8 cellular contexts compared by ENCODE assay signal in genomic region chr1:156746381-156746715, GRCh38. TPM values are rescaled to one million over a fixed set of nuclear protein-coding genes. Genes with fewer than 3 reads are reported as not detected.
DNase-seq lines count a peak whose midpoint lies in the region; ATAC-seq and TF ChIP-seq lines count a peak whose summit lies in the region.

No MANE protein-coding gene starts in this region.

- intact Hi-C loops in Caco-2 (cut with micrococcal nuclease; ENCODE audit: unreplicated experiment) (loop anchor here (1.0 to 2.0 kb wide), 2 partner anchors 18 to 21 kb away; partner anchors contain the start of genes ISG20L2, METTL25B and PRCC), posterior vena cava (cut with DNase I) (no loop called here)

- peak overlapping the region; percentile 95 for H3K14ac ChIP-seq in trophoblast cell (ENCODE audit: low read length)

- H2AFZ ChIP-seq in trophoblast cell (ENCODE audit: insufficient read depth, low read length, poor library complexity): peak overlapping the region; percentile 61

- peak overlapping the region; percentile 79 for H2BK5ac ChIP-seq in trophoblast cell (ENCODE audit: low read depth, low read length, poor library complexity)

- H3K9me3 ChIP-seq in Caco-2 (no peaks in the 10 kb centered on the region), T-helper 17 cell (ENCODE audit: control insufficient read depth, low read length, poor library complexity, severe bottlenecking) (no peaks in the 10 kb centered on the region), esophagus (ENCODE audit: control insufficient read depth in 2 of 2, insufficient read depth in 1 of 2, low read depth in 1 of 2, low read length in 1 of 2) (no peaks in the 10 kb centered on the region), trophoblast cell (ENCODE audit: insufficient read depth, low read depth, low read length) (peaks cover 2% of the 10 kb centered on the region)

- peaks cover 41% of the 10 kb centered on the region for H3K79me1 ChIP-seq in trophoblast cell (ENCODE audit: low read length)

- no peak for ATAC-seq in T-helper 17 cell
- no peak for ATAC-seq in HG03175 (IDR thresholded peaks at IDR 0.05; ENCODE audit: unreplicated experiment)

- H4K8ac ChIP-seq in trophoblast cell (ENCODE audit: low read depth, low read length): peak overlapping the region; percentile 97

- peak overlapping the region; percentile 68 for H3K9ac ChIP-seq in trophoblast cell (ENCODE audit: low read length)

- H3K4me3 ChIP-seq in Caco-2 (ENCODE audit: low read depth, low read length) (peak overlapping the region; percentile 39), esophagus (ENCODE audit: low read depth in 1 of 2, low read length in 2 of 2) (peak overlapping the region; percentile 19 to 99), trophoblast cell (ENCODE audit: low read depth, low read length) (no peak overlapping the region)

- H3K4me2 ChIP-seq in trophoblast cell (ENCODE audit: low read length): peak overlapping the region; percentile 67

- POLR2A ChIA-PET in Caco-2 (lab: Charles Lee): interaction anchor here (1.6 to 2.8 kb wide), 2 partner anchors 18 to 21 kb away, joined by 13 to 32 read pairs; partner anchors contain the start of genes ISG20L2, METTL25B and PRCC

- peak overlapping the region; percentile 89 for H2AK5ac ChIP-seq in trophoblast cell (ENCODE audit: low read length)

- no TSS peak for BruUV-seq in Caco-2 (replicated peaks; lab: Mats Ljungman, UMichigan)

- peak overlapping the region; percentile 93 for H2BK120ac ChIP-seq in trophoblast cell (ENCODE audit: insufficient read depth, low read length, poor library complexity)

- WGBS in esophagus, 2 donors: 45 to 52% methylated on average over 8 of the region's 8 CpGs
- WGBS in trophoblast cell (ENCODE audit: extremely low coverage, insufficient coverage, insufficient read length): no CpG with 5 or more reads among the region's 8 CpGs

- H3K4me1 ChIP-seq in Caco-2: peaks cover 44% of the 10 kb centered on the region
- H3K4me1 ChIP-seq in esophagus (ENCODE audit: control insufficient read depth in 2 of 2, insufficient read depth in 2 of 2, low read length in 1 of 2): peaks cover 3 to 19% of the 10 kb centered on the region in 2 donors
- peaks cover 45% of the 10 kb centered on the region in 2 experiments for H3K4me1 ChIP-seq in trophoblast cell (ENCODE audit: control insufficient read depth in 1 of 2, insufficient read depth in 2 of 2, low read length in 2 of 2)

- H3K79me2 ChIP-seq in trophoblast cell (ENCODE audit: control insufficient read depth, insufficient read depth, low read length, poor library complexity): peaks cover 52% of the 10 kb centered on the region

- H3K27ac Mint-ChIP-seq in Caco-2 (ENCODE audit: unreplicated experiment): peak overlapping the region; percentile 100
- peak overlapping the region; percentile 99 for H3K27ac Mint-ChIP-seq in T-helper 17 cell

- CTCF ChIA-PET in Caco-2 (lab: Charles Lee): interaction anchor here (1.5 to 1.9 kb wide), 2 partner anchors 18 to 57 kb away, joined by 10 to 11 read pairs; partner anchors contain the start of genes ISG20L2 and METTL25B

- H3K4me1 Mint-ChIP-seq in Caco-2 (ENCODE audit: low read depth, unreplicated experiment) (peaks cover 40% of the 10 kb centered on the region), T-helper 17 cell (peaks cover 50% of the 10 kb centered on the region)

- peak overlapping the region; percentile 93 for H3K4ac ChIP-seq in trophoblast cell (ENCODE audit: low read depth, low read length)

- H4K91ac ChIP-seq in trophoblast cell (ENCODE audit: low read depth, low read length): peak overlapping the region; percentile 94

- H3K23ac ChIP-seq in trophoblast cell (ENCODE audit: low read length): no peak overlapping the region

- peak overlapping the region; percentile 96 to 98 for H3K27ac ChIP-seq in esophagus (ENCODE audit: low read depth in 2 of 2, low read length in 1 of 2)
- H3K27ac ChIP-seq in trophoblast cell (ENCODE audit: low read depth, low read length): peak overlapping the region; percentile 100

- peaks cover 79% of the 10 kb centered on the region for H3K36me3 Mint-ChIP-seq in Caco-2 (ENCODE audit: insufficient read depth, unreplicated experiment)
- peaks cover 9% of the 10 kb centered on the region for H3K36me3 Mint-ChIP-seq in T-helper 17 cell (ENCODE audit: low read depth)

- H3K27me3 Mint-ChIP-seq in Caco-2 (ENCODE audit: insufficient read depth, unreplicated experiment) (no peaks in the 10 kb centered on the region), T-helper 17 cell (no peaks in the 10 kb centered on the region)

- H3K36me3 ChIP-seq in Caco-2 (ENCODE audit: control insufficient read depth, insufficient read depth, low read length) (peaks cover 15% of the 10 kb centered on the region), esophagus (ENCODE audit: control insufficient read depth in 2 of 2, insufficient read depth in 2 of 2, low read length in 1 of 2) (peaks cover 5 to 19% of the 10 kb centered on the region in 2 donors), trophoblast cell (ENCODE audit: control insufficient read depth in 1 of 2, insufficient read depth in 2 of 2, low read length in 2 of 2) (peaks cover 33 to 40% of the 10 kb centered on the region in 2 experiments)

- TF ChIP-seq CTCF in Caco-2 (IDR thresholded peaks at IDR 0.05; ENCODE audit: insufficient read depth in 1 of 2, low read depth in 1 of 2, low read length in 1 of 2, severe bottlenecking in 1 of 2, unreplicated experiment in 1 of 2): no peak

- H3K27me3 ChIP-seq in Caco-2 (replicated peaks; ENCODE audit: control insufficient read depth, insufficient read depth, low read length) (no peaks in the 10 kb centered on the region), esophagus (ENCODE audit: control insufficient read depth in 1 of 2, insufficient read depth in 2 of 2, low read length in 2 of 2) (no peaks in the 10 kb centered on the region), trophoblast cell (ENCODE audit: insufficient read depth, low read length) (no peaks in the 10 kb centered on the region)

- no peaks in the 10 kb centered on the region for H3K9me3 Mint-ChIP-seq in Caco-2 (ENCODE audit: unreplicated experiment)

- H3K4me3 Mint-ChIP-seq in Caco-2 (ENCODE audit: unreplicated experiment) (peak overlapping the region; percentile 79), T-helper 17 cell (peak overlapping the region; percentile 94)

- peak overlapping the region; percentile 47 for H2BK12ac ChIP-seq in trophoblast cell (ENCODE audit: low read length)

- H3K18ac ChIP-seq in trophoblast cell (ENCODE audit: low read length): peak overlapping the region; percentile 96

- peak overlapping the region; percentile 84 for H4K12ac ChIP-seq in trophoblast cell (ENCODE audit: low read depth, low read length)

- DNase-seq in Caco-2 (no peak), T-helper 17 cell (no peak), trophoblast cell (no peak), GOT3 (lab: John Stamatoyannopoulos, UW) (no peak), NCI-H524 treated with DMSO at 0.1 percent for 48 hours (lab: John Stamatoyannopoulos, UW) (no peak), posterior vena cava (ENCODE audit: low spot score) (no peak)

RNA-seq across cellular contexts. Expression of gene HDGF, which starts 5.1 kb away (rescaled TPM):
- total RNA-seq in Caco-2 (2022) (414 and 431 TPM in 2 replicates), T-helper 17 cell (100 to 1,000 TPM in 1 of 2 donors, 10 to 100 TPM in 1; 75.3 to 100 TPM), posterior vena cava (100 to 1,000 TPM; 101 to 126 TPM)
- polyA plus RNA-seq in esophagus: 100 to 1,000 TPM in 1 of 2 donors, 10 to 100 TPM in 1; 88.6 to 150 TPM
- 216 and 223 TPM in 2 replicates for polyA plus RNA-seq in trophoblast cell (2013)

RNA-seq across cellular contexts. Expression of gene MRPL24, which starts 5.5 kb away (rescaled TPM):
- total RNA-seq in Caco-2 (2022) (52.6 and 54.2 TPM in 2 replicates), T-helper 17 cell (10 to 100 TPM; 18.7 to 25.1 TPM), posterior vena cava (10 to 100 TPM; 60.5 to 63.7 TPM)
- 10 to 100 TPM; 79.3 to 81.0 TPM for polyA plus RNA-seq in esophagus
- 40.5 and 40.7 TPM in 2 replicates for polyA plus RNA-seq in trophoblast cell (2013)

RNA-seq across cellular contexts. Expression of gene ISG20L2, which starts 17.8 kb away (rescaled TPM):
- total RNA-seq in Caco-2 (2022): 42.3 and 44.1 TPM in 2 replicates
- total RNA-seq in T-helper 17 cell: 10 to 100 TPM; 41.4 to 54.2 TPM
- polyA plus RNA-seq in esophagus: 10 to 100 TPM in 1 of 2 donors, 1 to 10 TPM in 1; 8.5 to 16.5 TPM
- 44.2 and 46.1 TPM in 2 replicates for polyA plus RNA-seq in trophoblast cell (2013)
- total RNA-seq in posterior vena cava: 10 to 100 TPM; 17.3 to 20.3 TPM

RNA-seq across cellular contexts. Expression of gene METTL25B, which starts 18.1 kb away (rescaled TPM):
- 26.6 and 27.6 TPM in 2 replicates for total RNA-seq in Caco-2 (2022)
- 10 to 100 TPM; 13.1 to 21.6 TPM for total RNA-seq in T-helper 17 cell
- 10 to 100 TPM; 18.5 to 38.3 TPM for polyA plus RNA-seq in esophagus
- 15.9 and 18.0 TPM in 2 replicates for polyA plus RNA-seq in trophoblast cell (2013)
- 10 to 100 TPM; 19.6 to 21.6 TPM for total RNA-seq in posterior vena cava

RNA-seq across cellular contexts. Expression of gene PRCC, which starts 21.0 kb away (rescaled TPM):
- 94.4 and 101 TPM in 2 replicates for total RNA-seq in Caco-2 (2022)
- total RNA-seq in T-helper 17 cell: 10 to 100 TPM; 51.0 to 82.4 TPM
- polyA plus RNA-seq in esophagus: 10 to 100 TPM; 36.6 to 41.8 TPM
- 156 and 169 TPM in 2 replicates for polyA plus RNA-seq in trophoblast cell (2013)
- 10 to 100 TPM; 44.3 to 48.6 TPM for total RNA-seq in posterior vena cava
